ENCODE assay signal across 1 cellular context in genomic region chr20:40682104-40683045, GRCh38.
TF ChIP-seq lines count a peak whose summit lies in the region.

No MANE protein-coding gene starts in this region.

TF ChIP-seq in HepG2, 621 proteins besides CTCF, POLR2A, EP300 and RAD21 (continued from another document and continues in another):
- TF ChIP-seq NFAT5 (CRISPR knock-in tag; IDR thresholded peaks at IDR 0.05) (no peak; the same call in 1 of the 2 replicates), RXRB (CRISPR knock-in tag; IDR thresholded peaks at IDR 0.05; ENCODE audit: borderline replicate concordance) (peak; percentile 78; the same call in 1 of the 2 replicates), KDM1A (CRISPR knock-in tag; IDR thresholded peaks at IDR 0.05) (no peak), ZNF883 (CRISPR knock-in tag; IDR thresholded peaks at IDR 0.05; ENCODE audit: not compliant biosample characterization) (peak; percentile 55), ZNF713 (CRISPR knock-in tag; IDR thresholded peaks at IDR 0.05) (no peak), ZSCAN30 (CRISPR knock-in tag; IDR thresholded peaks at IDR 0.05) (no peak), FOXP1 (IDR thresholded peaks at IDR 0.05) (no peak), FOXP1 (CRISPR knock-in tag; IDR thresholded peaks at IDR 0.05) (peak; percentile 52; the same call in 1 of the 2 replicates), ZNF687 (CRISPR knock-in tag; IDR thresholded peaks at IDR 0.05) (peak; percentile 45), CREB3 (CRISPR knock-in tag; IDR thresholded peaks at IDR 0.05) (no peak), KLF13 (CRISPR knock-in tag; IDR thresholded peaks at IDR 0.05) (no peak; the same call in 1 of the 2 replicates), IRF9 (CRISPR knock-in tag; IDR thresholded peaks at IDR 0.05; ENCODE audit: borderline replicate concordance) (0 out of 2 replicates have a peak, but pooled peaks have one; percentile 45), RORA (CRISPR knock-in tag; IDR thresholded peaks at IDR 0.05) (0 out of 2 replicates have a peak, but pooled peaks have one; percentile 63), MXI1 (IDR thresholded peaks at IDR 0.05; ENCODE audit: borderline replicate concordance, low read depth, low read length) (no peak), TIGD3 (CRISPR knock-in tag; IDR thresholded peaks at IDR 0.05; ENCODE audit: borderline replicate concordance) (no peak), GLMP (CRISPR knock-in tag; IDR thresholded peaks at IDR 0.05; ENCODE audit: borderline replicate concordance) (no peak), ZNF589 (CRISPR knock-in tag; conservative IDR thresholded peaks at IDR 0.05) (no peak), ZNF781 (CRISPR knock-in tag; IDR thresholded peaks at IDR 0.05; ENCODE audit: borderline replicate concordance, not compliant biosample characterization) (peak; percentile 57), ELF3 (CRISPR knock-in tag; IDR thresholded peaks at IDR 0.05) (0 out of 2 replicates have a peak, but pooled peaks have one; percentile 28), ZNF615 (CRISPR knock-in tag; IDR thresholded peaks at IDR 0.05; ENCODE audit: borderline replicate concordance) (no peak), ZBTB33 (CRISPR knock-in tag; IDR thresholded peaks at IDR 0.05) (no peak), ZNF646 (CRISPR knock-in tag; IDR thresholded peaks at IDR 0.05) (no peak), RBAK (CRISPR knock-in tag; IDR thresholded peaks at IDR 0.05) (peak; percentile 72; the same call in 1 of the 2 replicates)
